8 cellular contexts compared by ENCODE assay signal in genomic region chr3:121431717-121432517, GRCh38.
A peak's percentile ranks its signal among the peaks of the same experiment; 100 is the strongest.
DNase-seq lines count a peak whose midpoint lies in the region; ATAC-seq and TF ChIP-seq lines count a peak whose summit lies in the region.

No MANE protein-coding gene starts in this region.

- TF ChIP-seq CTCF in GM10266 (IDR thresholded peaks at IDR 0.05; ENCODE audit: control insufficient read depth, insufficient read depth, low read depth, missing control alignments) = no peak

- DNase-seq in GM10266 (ENCODE audit: extremely low spot score) (peak; percentile 58), Kasumi-1 (lab: John Stamatoyannopoulos, UW) (peak; percentile 16 to 29), globus pallidus (ENCODE audit: low spot score) (peak; percentile 3), AML-193 (lab: John Stamatoyannopoulos, UW) (no peak), NCI-H526 treated with DMSO at 0.1 percent for 48 hours (lab: John Stamatoyannopoulos, UW) (no peak)
- peak; percentile 34 for DNase-seq in activated T-cell treated with anti-CD3 and anti-CD28 coated beads, Interleukin-2, amount 50 U/mL, for 4 hours
- DNase-seq in stimulated activated CD4-positive, alpha-beta T cell treated with anti-CD3 and anti-CD28 coated beads, Interleukin-15, amount 100 ng/mL, for 48 hours (ENCODE audit: low read depth in 2 of 2) = peak; percentile 7 to 11

- H3K4me1 Mint-ChIP-seq in activated T-cell treated with anti-CD3 and anti-CD28 coated beads, Interleukin-2, amount 50 U/mL, for 4 hours (ENCODE audit: low read depth) = peaks cover 14% of the 10 kb centered on the region

- no peaks in the 10 kb centered on the region for H3K9me3 Mint-ChIP-seq in activated T-cell treated with anti-CD3 and anti-CD28 coated beads, Interleukin-2, amount 50 U/mL, for 4 hours

- ATAC-seq in GM21619 (IDR thresholded peaks at IDR 0.05; ENCODE audit: unreplicated experiment) = peak; percentile 88
- peak; percentile 95 to 97 for ATAC-seq in activated T-cell treated with anti-CD3 and anti-CD28 coated beads, Interleukin-2, amount 50 U/mL, for 4 hours

- peak overlapping the region; percentile 64 for H3K4me3 Mint-ChIP-seq in activated T-cell treated with anti-CD3 and anti-CD28 coated beads, Interleukin-2, amount 50 U/mL, for 4 hours

- no peaks in the 10 kb centered on the region for H3K27me3 Mint-ChIP-seq in activated T-cell treated with anti-CD3 and anti-CD28 coated beads, Interleukin-2, amount 50 U/mL, for 4 hours (ENCODE audit: low read depth)

- no peaks in the 10 kb centered on the region for H3K36me3 Mint-ChIP-seq in activated T-cell treated with anti-CD3 and anti-CD28 coated beads, Interleukin-2, amount 50 U/mL, for 4 hours (ENCODE audit: insufficient read depth)

Comparison
In these comparisons a context has a peak if more than half of its experiments do, and no peak if none do; other contexts are left out.
1. DNase-seq: peak in GM10266 (single experiment), Kasumi-1 (2 of 2), activated T-cell treated with anti-CD3 and anti-CD28 coated beads, Interleukin-2, amount 50 U/mL, for 4 hours (single experiment), globus pallidus (single experiment) and stimulated activated CD4-positive, alpha-beta T cell treated with anti-CD3 and anti-CD28 coated beads, Interleukin-15, amount 100 ng/mL, for 48 hours (2 of 2); none in AML-193 (0 of 2) and NCI-H526 treated with DMSO at 0.1 percent for 48 hours (single experiment).